Comparison of ENCODE assay signal across 1 cellular context in the genomic region with DNA sequence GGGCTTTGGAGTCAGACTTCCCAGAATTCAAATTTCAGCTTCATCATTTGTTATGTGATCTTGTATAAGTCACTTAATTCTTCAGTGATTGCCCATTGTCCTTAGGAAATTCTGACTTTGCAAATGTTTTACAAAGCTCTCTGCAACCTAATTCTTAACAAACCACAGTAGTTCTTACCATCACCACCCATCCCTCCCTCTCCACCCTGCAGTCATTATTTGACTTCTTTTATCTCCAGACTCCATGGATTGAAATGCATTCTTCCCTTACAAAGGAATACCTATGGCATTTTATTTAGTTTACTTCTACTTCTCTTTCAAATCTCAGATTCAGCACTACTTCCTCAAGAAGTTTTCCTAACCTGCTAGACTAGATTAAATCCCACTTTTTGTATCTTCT.
A peak's percentile ranks its signal among the peaks of the same experiment; 100 is the strongest.
TF ChIP-seq lines count a peak whose summit lies in the region.

No MANE protein-coding gene starts in this region.

TF ChIP-seq in GM23338, 12 proteins besides CTCF, POLR2A, EP300 and RAD21 (continued from another document):
- TF ChIP-seq NANOG (IDR thresholded peaks at IDR 0.05; ENCODE audit: borderline replicate concordance): 0 out of 2 replicates have a peak, but pooled peaks have one; percentile 29
